In genomic region chr15:38768970-38769369, GRCh38 we compare ENCODE assay signal across 10 cellular contexts.
DNase-seq lines count a peak whose midpoint lies in the region; ATAC-seq and TF ChIP-seq lines count a peak whose summit lies in the region.
"Had no signal": no experiment of that assay in that cellular context is flagged by ENCODE, and none has a peak within 500 bp of the region (broad histone marks: within the 10 kb centered on the region; RNA-seq: fewer than 3 reads in every experiment).

No MANE protein-coding gene starts in this region.

- TF ChIP-seq CTCF in BJ (IDR thresholded peaks at IDR 0.05; ENCODE audit: insufficient read depth, low read depth, low read length), result peak; percentile 40
- TF ChIP-seq CTCF in Loucy (conservative IDR thresholded peaks at IDR 0.05; ENCODE audit: low read length), result peak; percentile 70
- TF ChIP-seq CTCF in colonic mucosa (IDR thresholded peaks at IDR 0.05), result no peak
- no peak for TF ChIP-seq CTCF in lower leg skin (IDR thresholded peaks at IDR 0.05)

- no peaks in the 10 kb centered on the region for H4K20me1 ChIP-seq in Loucy (ENCODE audit: insufficient read depth, low read length, poor library complexity, severe bottlenecking)

- H3K9me3 ChIP-seq in Loucy (ENCODE audit: insufficient read depth, low read depth, low read length), result no peaks in the 10 kb centered on the region
- H3K9me3 ChIP-seq in colonic mucosa, result no peaks in the 10 kb centered on the region

- H3K36me3 ChIP-seq in BJ (ENCODE audit: control insufficient read depth, insufficient read depth, low read length) (no peaks in the 10 kb centered on the region), Loucy (ENCODE audit: insufficient read depth, low read length) (no peaks in the 10 kb centered on the region), colonic mucosa (no peaks in the 10 kb centered on the region)

- DNase-seq in BJ (ENCODE audit: low read depth) (no peak), colonic mucosa (peak; percentile 18), mucosa of gallbladder (ENCODE audit: low spot score) (peak; percentile 34), lower leg skin (ENCODE audit: low spot score in 2 of 2) (no peak), KBM-7 (no peak)
- DNase-seq: GF-D8, GOT3 had no signal

- 46 to 50% methylated on average over 6 of the region's 6 CpGs for WGBS in lower leg skin, 2 donors

- no peak overlapping the region for H3K4me2 ChIP-seq in Loucy (ENCODE audit: low read depth, low read length, poor library complexity, severe bottlenecking)

- no peak overlapping the region for H2AFZ ChIP-seq in Loucy (ENCODE audit: low read length)

- no peak overlapping the region for H3K27ac ChIP-seq in colonic mucosa

- POLR2A ChIA-PET in BJ (lab: Charles Lee), result interaction anchor here (0.7 kb wide), 1 partner anchor 27 kb away, joined by 3 read pairs; no protein-coding TSS in a partner anchor

- H3K4me3 ChIP-seq in BJ (ENCODE audit: low read depth, low read length), result no peak overlapping the region
- H3K4me3 ChIP-seq in Loucy (ENCODE audit: low read length, poor library complexity, severe bottlenecking), result no peak overlapping the region
- H3K4me3 ChIP-seq in colonic mucosa, result no peak overlapping the region
- no peak overlapping the region for H3K4me3 ChIP-seq in lower leg skin (ENCODE audit: low read depth, poor library complexity, severe bottlenecking)

- no peaks in the 10 kb centered on the region for H3K27me3 ChIP-seq in BJ (ENCODE audit: control insufficient read depth, insufficient read depth, low read length)
- H3K27me3 ChIP-seq in Loucy (ENCODE audit: insufficient read depth, low read length, poor library complexity, severe bottlenecking), result no peaks in the 10 kb centered on the region
- H3K27me3 ChIP-seq in colonic mucosa, result no peaks in the 10 kb centered on the region

- no peaks in the 10 kb centered on the region for H3K9me2 ChIP-seq in Loucy (replicated peaks; ENCODE audit: low read depth, low read length)

- no peak for ATAC-seq in GM18505 (IDR thresholded peaks at IDR 0.05; ENCODE audit: unreplicated experiment)
- ATAC-seq in HG03139 (IDR thresholded peaks at IDR 0.05; ENCODE audit: unreplicated experiment), result no peak

- TF ChIP-seq POLR2A in lower leg skin (IDR thresholded peaks at IDR 0.05) (no peak), GM18505 (IDR thresholded peaks at IDR 0.05; ENCODE audit: borderline replicate concordance, extremely low read depth, insufficient read depth, insufficient read length) (no peak)

- CTCF ChIA-PET in BJ (lab: Yijun Ruan, JAX), result interaction anchor here (1.4 to 2.7 kb wide), 3 partner anchors 10 to 48 kb away, joined by 3 to 12 read pairs (median 7); no protein-coding TSS in a partner anchor

- in situ Hi-C loops in KBM-7 (cut with MboI; ENCODE audit: low pct_unique_long_range_greater_than_20kb, low sequenced_read_pairs), result no loop called here

- intact Hi-C loops in colonic mucosa (cut with DNase I), result no loop called here
- intact Hi-C loops in lower leg skin (cut with DNase I; ENCODE audit: low total_unique reads), result no loop called here

- no peaks in the 10 kb centered on the region for H3F3A ChIP-seq in Loucy (ENCODE audit: low read depth)

- no peaks in the 10 kb centered on the region for H3K79me2 ChIP-seq in Loucy (ENCODE audit: insufficient read depth, low read length)

- no peak overlapping the region for H3K9ac ChIP-seq in Loucy (ENCODE audit: low read depth, low read length, poor library complexity, severe bottlenecking)
- no peak overlapping the region for H3K9ac ChIP-seq in colonic mucosa (ENCODE audit: low read depth in 2 of 2, low read length in 2 of 2)

- H3K4me1 ChIP-seq in Loucy (ENCODE audit: insufficient read depth, low read length, poor library complexity, severe bottlenecking) (no peaks in the 10 kb centered on the region), colonic mucosa (no peaks in the 10 kb centered on the region)

Comparison
In these comparisons a context has a peak if more than half of its experiments do, and no peak if none do; other contexts are left out.
1. DNase-seq: peak in colonic mucosa (single experiment) and mucosa of gallbladder (single experiment); none in BJ (single experiment), lower leg skin (0 of 2) and KBM-7 (single experiment).
2. CTCF ChIP-seq: peak in BJ (single experiment) and Loucy (single experiment); none in colonic mucosa (single experiment) and lower leg skin (0 of 3).